8 cellular contexts compared by ENCODE assay signal in genomic region chr18:66560092-66560491, GRCh38. TPM values are rescaled to one million over a fixed set of nuclear protein-coding genes. Genes with fewer than 3 reads are reported as not detected.
A peak's percentile ranks its signal among the peaks of the same experiment; 100 is the strongest.
DNase-seq lines count a peak whose midpoint lies in the region; ATAC-seq, FAIRE-seq and TF ChIP-seq lines count a peak whose summit lies in the region.

No MANE protein-coding gene starts in this region.

- no peaks in the 10 kb centered on the region for H3K9me3 ChIP-seq in astrocyte (ENCODE audit: insufficient read depth, low read depth, low read length)
- H3K9me3 ChIP-seq in naive thymus-derived CD4-positive, alpha-beta T cell (ENCODE audit: control insufficient read depth in 2 of 3, low read length in 3 of 3): no peaks in the 10 kb centered on the region

- no peaks in the 10 kb centered on the region for H3K4me1 ChIP-seq in astrocyte (ENCODE audit: insufficient read depth, low read length)
- H3K4me1 ChIP-seq in naive thymus-derived CD4-positive, alpha-beta T cell (ENCODE audit: control insufficient read depth in 2 of 2, insufficient read depth in 2 of 2, low read length in 2 of 2): no peaks in the 10 kb centered on the region

- no peak overlapping the region for H3K27ac ChIP-seq in astrocyte (ENCODE audit: low read depth, low read length)
- H3K27ac ChIP-seq in naive thymus-derived CD4-positive, alpha-beta T cell (ENCODE audit: low read depth, low read length): no peak overlapping the region

- no peak overlapping the region for H3K9ac ChIP-seq in astrocyte (ENCODE audit: low read length)

- H2AFZ ChIP-seq in astrocyte (ENCODE audit: low read depth, low read length): no peak overlapping the region

- FAIRE-seq in astrocyte (lab: Jason Lieb, UNC): no peak

- ATAC-seq in HG02884 (IDR thresholded peaks at IDR 0.05; ENCODE audit: unreplicated experiment): no peak
- no peak for ATAC-seq in naive thymus-derived CD4-positive, alpha-beta T cell

- no peaks in the 10 kb centered on the region for H4K20me1 ChIP-seq in astrocyte (ENCODE audit: insufficient read depth, low read length)

- H3K4me3 ChIP-seq in astrocyte (ENCODE audit: insufficient read depth, low read depth, low read length): no peak overlapping the region
- H3K4me3 ChIP-seq in naive thymus-derived CD4-positive, alpha-beta T cell (ENCODE audit: low read length): no peak overlapping the region

- peak; percentile 1 for DNase-seq in GDM1 (lab: John Stamatoyannopoulos, UW)
- DNase-seq in NCI-H1417 treated with DMSO at 0.1 percent for 48 hours (lab: John Stamatoyannopoulos, UW): peak; percentile 25
- peak; percentile 6 for DNase-seq in astrocyte (ENCODE audit: low read depth)
- peak; percentile 82 for DNase-seq in medulla oblongata (ENCODE audit: extremely low spot score)
- no peak for DNase-seq in activated CD8-positive, alpha-beta memory T cell treated with anti-CD3 and anti-CD28 coated beads for 24 hours
- DNase-seq in naive thymus-derived CD4-positive, alpha-beta T cell: no peak
- DNase-seq in stimulated activated CD4-positive, alpha-beta T cell treated with anti-CD3 and anti-CD28 coated beads, Interleukin-1b, Interleukin-23, amount 100 ng/mL, for 48 hours: no peak

- no peaks in the 10 kb centered on the region for H3K27me3 ChIP-seq in astrocyte (ENCODE audit: insufficient read depth, low read length)
- no peaks in the 10 kb centered on the region for H3K27me3 ChIP-seq in naive thymus-derived CD4-positive, alpha-beta T cell (ENCODE audit: control insufficient read depth in 2 of 2, insufficient read depth in 2 of 2, low read length in 2 of 2)

- H3K36me3 ChIP-seq in astrocyte (ENCODE audit: insufficient read depth, low read length): no peaks in the 10 kb centered on the region
- no peaks in the 10 kb centered on the region for H3K36me3 ChIP-seq in naive thymus-derived CD4-positive, alpha-beta T cell (ENCODE audit: control insufficient read depth in 2 of 3, insufficient read depth in 3 of 3, low read length in 3 of 3)

- no peaks in the 10 kb centered on the region for H3K36me3 Mint-ChIP-seq in astrocyte (ENCODE audit: low read depth, unreplicated experiment)
- no peaks in the 10 kb centered on the region for H3K36me3 Mint-ChIP-seq in naive thymus-derived CD4-positive, alpha-beta T cell

- no peaks in the 10 kb centered on the region for H3K27me3 Mint-ChIP-seq in astrocyte (ENCODE audit: low read depth, unreplicated experiment)
- H3K27me3 Mint-ChIP-seq in naive thymus-derived CD4-positive, alpha-beta T cell: no peaks in the 10 kb centered on the region

- H3K9me3 Mint-ChIP-seq in astrocyte (ENCODE audit: unreplicated experiment): no peaks in the 10 kb centered on the region
- H3K9me3 Mint-ChIP-seq in naive thymus-derived CD4-positive, alpha-beta T cell: peaks cover 0 to 2% (median 0%) of the 10 kb centered on the region in 11 donors

- H3K27ac Mint-ChIP-seq in astrocyte (ENCODE audit: unreplicated experiment): no peak overlapping the region
- H3K27ac Mint-ChIP-seq in naive thymus-derived CD4-positive, alpha-beta T cell: no peak overlapping the region

- intact Hi-C loops in naive thymus-derived CD4-positive, alpha-beta T cell (cut with micrococcal nuclease): no loop called here

- H3K4me1 Mint-ChIP-seq in astrocyte (ENCODE audit: low read depth, unreplicated experiment): no peaks in the 10 kb centered on the region
- no peaks in the 10 kb centered on the region for H3K4me1 Mint-ChIP-seq in naive thymus-derived CD4-positive, alpha-beta T cell

- CTCF ChIA-PET in naive thymus-derived CD4-positive, alpha-beta T cell (lab: Charles Lee): no interaction called here

- H3K4me2 ChIP-seq in astrocyte (ENCODE audit: low read length): no peak overlapping the region

- peak; percentile 39 for TF ChIP-seq CTCF in astrocyte (IDR thresholded peaks at IDR 0.05; ENCODE audit: insufficient read depth, low read depth, low read length)

- no peak overlapping the region for H3K4me3 Mint-ChIP-seq in astrocyte (ENCODE audit: unreplicated experiment)
- no peak overlapping the region for H3K4me3 Mint-ChIP-seq in naive thymus-derived CD4-positive, alpha-beta T cell

- POLR2A ChIA-PET in naive thymus-derived CD4-positive, alpha-beta T cell (lab: Charles Lee): no interaction called here

- no peaks in the 10 kb centered on the region for H3K79me2 ChIP-seq in astrocyte (ENCODE audit: insufficient read depth, low read length)

RNA-seq across cellular contexts. Expression of gene CDH19, which starts 43.8 kb away (rescaled TPM):
- not detected in 2 replicates for total RNA-seq in astrocyte
- not detected for total RNA-seq in naive thymus-derived CD4-positive, alpha-beta T cell
- not detected for polyA plus RNA-seq in naive thymus-derived CD4-positive, alpha-beta T cell

Comparison
In these comparisons a context has a peak if more than half of its experiments do, and no peak if none do; other contexts are left out.
1. DNase-seq: peak in GDM1 (single experiment), NCI-H1417 treated with DMSO at 0.1 percent for 48 hours (single experiment), astrocyte (single experiment) and medulla oblongata (single experiment); none in activated CD8-positive, alpha-beta memory T cell treated with anti-CD3 and anti-CD28 coated beads for 24 hours (single experiment), naive thymus-derived CD4-positive, alpha-beta T cell (0 of 9) and stimulated activated CD4-positive, alpha-beta T cell treated with anti-CD3 and anti-CD28 coated beads, Interleukin-1b, Interleukin-23, amount 100 ng/mL, for 48 hours (single experiment).